19 cellular contexts compared by ENCODE assay signal in genomic region chr11:70435765-70436500, GRCh38. TPM values are rescaled to one million over a fixed set of nuclear protein-coding genes. Genes with fewer than 3 reads are reported as not detected.
DNase-seq lines count a peak whose midpoint lies in the region; ATAC-seq, FAIRE-seq and TF ChIP-seq lines count a peak whose summit lies in the region.
"Had no signal": no experiment of that assay in that cellular context is flagged by ENCODE, and none has a peak within 500 bp of the region (broad histone marks: within the 10 kb centered on the region; RNA-seq: fewer than 3 reads in every experiment).

No MANE protein-coding gene starts in this region.

- no peak overlapping the region; a peak in 1 of 5 replicates for H3K4me3 Mint-ChIP-seq in H9
- H3K4me3 Mint-ChIP-seq: CD8-positive, alpha-beta T cell had no signal

- H3K14ac ChIP-seq in H9 (ENCODE audit: insufficient read depth, low read length) = no peak overlapping the region
- no peak overlapping the region for H3K14ac ChIP-seq in neuronal stem cell (ENCODE audit: low read length)

- H3K27me3 ChIP-seq in BLaER1 treated with 17β-estradiol and CSF1 and Interleukin-3, amounts not matched to agents 10 nM and 100 nM = peaks cover 18 to 84% (median 37%) of the 10 kb centered on the region in 11 experiments; a peak in 18 of 22 replicates
- H3K27me3 ChIP-seq in H9 (ENCODE audit: insufficient read depth, low read length) = no peaks in the 10 kb centered on the region
- H3K27me3 ChIP-seq in K562 (ENCODE audit: control insufficient read depth in 2 of 2, insufficient read depth in 2 of 2, low read length in 2 of 2) = no peaks in the 10 kb centered on the region
- no peaks in the 10 kb centered on the region for H3K27me3 ChIP-seq in neuronal stem cell (ENCODE audit: control insufficient read depth in 3 of 3, insufficient read depth in 3 of 3, low read depth in 1 of 3, low read length in 3 of 3)
- peaks cover 96% of the 10 kb centered on the region for H3K27me3 ChIP-seq in MM.1S (replicated peaks; ENCODE audit: insufficient read depth, low read length)

- H4K8ac ChIP-seq in H9 (replicated peaks; ENCODE audit: insufficient read length, low read depth, low read length) = no peak overlapping the region
- H4K8ac ChIP-seq in neuronal stem cell (ENCODE audit: low read depth, low read length) = peak overlapping the region; percentile 43

- no peak overlapping the region for H3K27ac ChIP-seq in BLaER1 treated with 17β-estradiol and CSF1 and Interleukin-3, amounts not matched to agents 10 nM and 100 nM
- no peak overlapping the region for H3K27ac ChIP-seq in H9 (ENCODE audit: insufficient read length, low read depth, low read length)
- H3K27ac ChIP-seq in K562 (ENCODE audit: extremely low read depth, low read depth, low read length) = no peak overlapping the region
- H3K27ac ChIP-seq in neuronal stem cell (replicated peaks; ENCODE audit: low read length) = no peak overlapping the region
- no peak overlapping the region for H3K27ac ChIP-seq in coronary artery
- no peak overlapping the region for H3K27ac ChIP-seq in MM.1S (ENCODE audit: low read length)
- H3K27ac ChIP-seq: HL-60 had no signal

- BruUV-seq in K562 (replicated peaks; lab: Mats Ljungman, UMichigan) = no TSS peak

- H3K79me1 ChIP-seq in H9 (ENCODE audit: insufficient read depth, low read depth, low read length, poor library complexity, severe bottlenecking) (no peaks in the 10 kb centered on the region), neuronal stem cell (ENCODE audit: low read depth, low read length) (peaks cover 4% of the 10 kb centered on the region)

- H2BK15ac ChIP-seq in H9 (ENCODE audit: low read depth, low read length) (no peak overlapping the region), neuronal stem cell (ENCODE audit: low read length) (no peak overlapping the region)

- H3K79me2 ChIP-seq in H9 (ENCODE audit: insufficient read depth, low read length) (no peaks in the 10 kb centered on the region), K562 (ENCODE audit: control insufficient read depth, insufficient read depth, low read length) (no peaks in the 10 kb centered on the region), MM.1S (ENCODE audit: low read length) (no peaks in the 10 kb centered on the region)

- no peak for TF ChIP-seq CTCF in H9 (conservative IDR thresholded peaks at IDR 0.05)
- no peak for TF ChIP-seq CTCF in K562 (IDR thresholded peaks at IDR 0.05 in 2 of 3, conservative IDR thresholded peaks at IDR 0.05 in 1 of 3; ENCODE audit: insufficient read depth in 2 of 3, low read depth in 1 of 3, low read length in 3 of 3)
- no peak for TF ChIP-seq CTCF in coronary artery (IDR thresholded peaks at IDR 0.05)
- no peak for TF ChIP-seq CTCF in MM.1S (IDR thresholded peaks at IDR 0.05; ENCODE audit: low read length)

- H3K27me3 Mint-ChIP-seq in H9 (ENCODE audit: low read depth) = no peaks in the 10 kb centered on the region; the same call in 1 of the 2 replicates

- no peak overlapping the region for H2BK120ac ChIP-seq in H9 (ENCODE audit: low read depth, low read length, poor library complexity, severe bottlenecking)
- H2BK120ac ChIP-seq in neuronal stem cell (ENCODE audit: low read depth, low read length) = no peak overlapping the region

- TF ChIP-seq POLR2A in K562 (conservative IDR thresholded peaks at IDR 0.05) = no peak

- POLR2A ChIA-PET in K562 (lab: Yijun Ruan, JAX) = interaction anchor here (1.2 kb wide), 1 partner anchor 8 kb away, joined by 5 read pairs; no protein-coding TSS in a partner anchor

- H3K9ac ChIP-seq in BLaER1 treated with 17β-estradiol and CSF1 and Interleukin-3, amounts not matched to agents 10 nM and 100 nM = no peak overlapping the region; a peak in 1 of 22 replicates
- H3K9ac ChIP-seq in H9 (ENCODE audit: extremely low read depth, insufficient read length, low read length) (no peak overlapping the region), K562 (ENCODE audit: insufficient read depth in 1 of 2, low read depth in 2 of 2, low read length in 2 of 2) (no peak overlapping the region), neuronal stem cell (ENCODE audit: low read depth, low read length, poor library complexity) (no peak overlapping the region), MM.1S (ENCODE audit: low read length) (no peak overlapping the region)

- peaks cover 9 to 14% of the 10 kb centered on the region in 2 experiments for H3K4me1 Mint-ChIP-seq in H9

- no peak overlapping the region for H2BK20ac ChIP-seq in H9 (ENCODE audit: low read depth, low read length, poor library complexity, severe bottlenecking)

- peaks cover 42 to 90% (median 83%) of the 10 kb centered on the region in 3 experiments; a peak in 6 of 7 replicates for H3K36me3 Mint-ChIP-seq in H9 (ENCODE audit: insufficient read depth in 1 of 3, low read depth in 3 of 3)
- H3K36me3 Mint-ChIP-seq: CD14-positive monocyte; CD8-positive, alpha-beta T cell had no signal

- H3K56ac ChIP-seq in H9 (ENCODE audit: insufficient read length, low read depth, low read length) = no peak overlapping the region

- no peaks in the 10 kb centered on the region for H3K9me3 ChIP-seq in BLaER1 treated with 17β-estradiol and CSF1 and Interleukin-3, amounts not matched to agents 10 nM and 100 nM (replicated peaks in 1 of 11)
- H3K9me3 ChIP-seq in H9 (ENCODE audit: control insufficient read depth, low read depth, low read length) (no peaks in the 10 kb centered on the region), K562 (replicated peaks; ENCODE audit: control insufficient read depth, insufficient read depth, low read depth, low read length) (no peaks in the 10 kb centered on the region), neuronal stem cell (replicated peaks in 1 of 2; ENCODE audit: control insufficient read depth in 2 of 2, insufficient read depth in 1 of 2, low read depth in 1 of 2, low read length in 2 of 2) (no peaks in the 10 kb centered on the region), MM.1S (replicated peaks; ENCODE audit: insufficient read depth, low read length) (no peaks in the 10 kb centered on the region)

- H4K91ac ChIP-seq in H9 (ENCODE audit: insufficient read length, low read depth, low read length) = no peak overlapping the region
- H4K91ac ChIP-seq in neuronal stem cell (ENCODE audit: low read depth, low read length, poor library complexity) = no peak overlapping the region

- peak overlapping the region in 8 of 11 experiments; percentile 71 to 87 (median 80); a peak in 15 of 22 replicates for H3K4me2 ChIP-seq in BLaER1 treated with 17β-estradiol and CSF1 and Interleukin-3, amounts not matched to agents 10 nM and 100 nM
- H3K4me2 ChIP-seq in H9 (ENCODE audit: insufficient read depth, insufficient read length, low read length) (no peak overlapping the region), K562 (ENCODE audit: insufficient read depth, low read length) (no peak overlapping the region), neuronal stem cell (ENCODE audit: insufficient read depth, low read length, poor library complexity, severe bottlenecking) (no peak overlapping the region), MM.1S (ENCODE audit: low read depth, low read length) (no peak overlapping the region)

- H3K36me3 ChIP-seq in BLaER1 treated with 17β-estradiol and CSF1 and Interleukin-3, amounts not matched to agents 10 nM and 100 nM = no peaks in the 10 kb centered on the region
- H3K36me3 ChIP-seq in K562 (ENCODE audit: control insufficient read depth, insufficient read depth, low read length) = peaks cover 70% of the 10 kb centered on the region; the same call in 2 of the 3 replicates
- peaks cover 60 to 78% of the 10 kb centered on the region in 2 donors for H3K36me3 ChIP-seq in neuronal stem cell (replicated peaks in 1 of 2; ENCODE audit: control insufficient read depth in 2 of 2, insufficient read depth in 2 of 2, low read length in 2 of 2)
- no peaks in the 10 kb centered on the region for H3K36me3 ChIP-seq in MM.1S (replicated peaks; ENCODE audit: insufficient read depth, low read length)

- H3K9me1 ChIP-seq in K562 (ENCODE audit: control insufficient read depth, insufficient read depth, low read length) = no peaks in the 10 kb centered on the region

- CTCF ChIA-PET in K562 (lab: Yijun Ruan, JAX; ENCODE audit: low intra/inter-chr PET ratio) = interaction anchor here (0.6 kb wide), 1 partner anchor 1107 kb away, joined by 4 read pairs; no protein-coding TSS in a partner anchor

- DNase-seq in H9 (no peak), K562 (ENCODE audit: extremely low read depth in 1 of 4, low spot score in 3 of 4) (no peak), neuronal stem cell (ENCODE audit: low spot score) (no peak), inferior parietal cortex (ENCODE audit: extremely low spot score) (no peak), coronary artery (ENCODE audit: low spot score) (no peak), DMS 273 (lab: John Stamatoyannopoulos, UW; ENCODE audit: unreplicated experiment) (no peak), MM.1S (no peak)
- DNase-seq: CD8-positive, alpha-beta T cell; COR-L47; DND-41; GF-D8 had no signal

- ATAC-seq in K562 = no peak
- ATAC-seq: CD8-positive, alpha-beta T cell; HCT116 had no signal

- no peaks in the 10 kb centered on the region for H3F3A ChIP-seq in MM.1S (ENCODE audit: insufficient read depth, low read length)

- H2AK5ac ChIP-seq in H9 (ENCODE audit: insufficient read length, low read length) (no peak overlapping the region), neuronal stem cell (ENCODE audit: low read depth, low read length) (no peak overlapping the region)

- peaks cover 64 to 94% (median 84%) of the 10 kb centered on the region in 10 experiments for H3K4me1 ChIP-seq in BLaER1 treated with 17β-estradiol and CSF1 and Interleukin-3, amounts not matched to agents 10 nM and 100 nM
- no peaks in the 10 kb centered on the region for H3K4me1 ChIP-seq in H9 (ENCODE audit: insufficient read depth, low read length)
- peaks cover 0 to 4% of the 10 kb centered on the region in 2 experiments; a peak in 1 of 5 replicates for H3K4me1 ChIP-seq in K562 (replicated peaks in 1 of 2; ENCODE audit: control insufficient read depth in 2 of 2, insufficient read depth in 2 of 2, low read length in 2 of 2)
- no peaks in the 10 kb centered on the region for H3K4me1 ChIP-seq in neuronal stem cell (ENCODE audit: control insufficient read depth in 2 of 2, insufficient read depth in 1 of 2, low read depth in 1 of 2, low read length in 2 of 2)
- H3K4me1 ChIP-seq in MM.1S (ENCODE audit: low read length) = no peaks in the 10 kb centered on the region

- H3K9me3 Mint-ChIP-seq in H9 = no peaks in the 10 kb centered on the region
- H3K9me3 Mint-ChIP-seq: CD8-positive, alpha-beta T cell had no signal

- H3K4ac ChIP-seq in H9 (ENCODE audit: low read depth, low read length) (no peak overlapping the region), neuronal stem cell (ENCODE audit: low read length) (no peak overlapping the region)

- WGBS in H9 (ENCODE audit: extremely low coverage, insufficient read length, low lambda C conversion rate) = no CpG with 5 or more reads among the region's 24 CpGs
- 94% methylated on average over 24 of the region's 24 CpGs for WGBS in K562 (ENCODE audit: insufficient coverage, low coverage, missing lambda C conversion rate)
- no CpG with 5 or more reads among the region's 24 CpGs for WGBS in neuronal stem cell (ENCODE audit: extremely low coverage in 2 of 2, insufficient read length in 2 of 2, insufficient replicate concordance in 1 of 2), 2 donors

- TF ChIP-seq RAD21 in K562 (CRISPR knock-in tag; conservative IDR thresholded peaks at IDR 0.05 in 1 of 2, IDR thresholded peaks at IDR 0.05 in 1 of 2) = no peak

- no peak overlapping the region for H2BK5ac ChIP-seq in H9 (ENCODE audit: insufficient read length, low read length)
- H2BK5ac ChIP-seq in neuronal stem cell (ENCODE audit: low read length) = peak overlapping the region; percentile 53

- no peak overlapping the region for H2AFZ ChIP-seq in H9 (ENCODE audit: low read length)
- H2AFZ ChIP-seq in K562 (ENCODE audit: low read depth, low read length) = no peak overlapping the region
- H2AFZ ChIP-seq in neuronal stem cell (ENCODE audit: low read length) = no peak overlapping the region
- H2AFZ ChIP-seq in MM.1S (ENCODE audit: low read length) = no peak overlapping the region

- no peak for TF ChIP-seq EP300 in K562 (IDR thresholded peaks at IDR 0.05; ENCODE audit: low read length)

- H4K20me1 ChIP-seq in BLaER1 treated with 17β-estradiol and CSF1 and Interleukin-3, amounts not matched to agents 10 nM and 100 nM = peaks cover 0 to 72% (median 8%) of the 10 kb centered on the region in 11 experiments; a peak in 13 of 22 replicates
- H4K20me1 ChIP-seq in H9 (ENCODE audit: control insufficient read depth, insufficient read depth, insufficient read length) (no peaks in the 10 kb centered on the region), K562 (replicated peaks; ENCODE audit: control insufficient read depth, insufficient read depth, low read length) (no peaks in the 10 kb centered on the region), MM.1S (ENCODE audit: insufficient read depth, low read length) (no peaks in the 10 kb centered on the region)

- H3K23me2 ChIP-seq in H9 (ENCODE audit: insufficient read length, low read depth, low read length, poor library complexity, severe bottlenecking) = no peaks in the 10 kb centered on the region

- H2BK12ac ChIP-seq in H9 (ENCODE audit: insufficient read length, low read depth, low read length) (no peak overlapping the region), neuronal stem cell (ENCODE audit: low read length) (no peak overlapping the region)

- in situ Hi-C loops in K562 (cut with MboI) = no loop called here

- intact Hi-C loops in K562 (cut with micrococcal nuclease) = no loop called here

- H3K18ac ChIP-seq in H9 (ENCODE audit: insufficient read length, low read depth, low read length) = no peak overlapping the region
- peak overlapping the region; percentile 57 for H3K18ac ChIP-seq in neuronal stem cell (ENCODE audit: low read length)

- no peaks in the 10 kb centered on the region for H3K9me2 ChIP-seq in MM.1S (replicated peaks; ENCODE audit: insufficient read depth, low read length)

- H4K5ac ChIP-seq in H9 (ENCODE audit: insufficient read length, low read depth, low read length) = no peak overlapping the region

- H3K23ac ChIP-seq in H9 (ENCODE audit: insufficient read length, low read depth, low read length) (no peak overlapping the region), neuronal stem cell (ENCODE audit: low read depth, low read length, poor library complexity) (peak overlapping the region; percentile 31)

- H3K4me3 ChIP-seq in BLaER1 treated with 17β-estradiol and CSF1 and Interleukin-3, amounts not matched to agents 10 nM and 100 nM = no peak overlapping the region
- H3K4me3 ChIP-seq in K562 = no peak overlapping the region
- peak overlapping the region in 1 of 2 donors; percentile 51 for H3K4me3 ChIP-seq in neuronal stem cell (ENCODE audit: low read length in 2 of 2)
- no peak overlapping the region for H3K4me3 ChIP-seq in coronary artery
- H3K4me3 ChIP-seq in MM.1S (ENCODE audit: low read length) = no peak overlapping the region

- FAIRE-seq in K562 (lab: Jason Lieb, UNC) = no peak
- FAIRE-seq: A204.1, D721Med, H1 had no signal

- peak overlapping the region in 2 of 3 experiments; percentile 16 to 35; a peak in 2 of 7 replicates for H3K27ac Mint-ChIP-seq in H9
- H3K27ac Mint-ChIP-seq: B cell; CD14-positive monocyte; CD8-positive, alpha-beta T cell had no signal

- H3T11ph ChIP-seq in H9 (ENCODE audit: low read length) = no peak overlapping the region

RNA-seq across cellular contexts. Expression of gene CTTN, which starts 37.6 kb away (rescaled TPM):
- total RNA-seq in H9 (2021) (224 and 226 TPM in 2 replicates), K562 (2014; rRNA removed) (114 and 127 TPM in 2 replicates), K562 (2014; rRNA removed; fragmentation: Illumina TruSeq; extraction: Trizol) (92.4 and 92.6 TPM in 2 replicates), K562 (2015; rRNA removed; fragmentation: Illumina TruSeq; extraction: Trizol) (104 and 110 TPM in 2 replicates), K562 (2021) (146 and 158 TPM in 2 replicates)
- total RNA-seq in K562 (2011; cell fraction: chromatin; rRNA removed; ENCODE audit: low replicate concordance) = 847 and 1,186 TPM in 2 replicates
- 519 and 540 TPM in 2 replicates for total RNA-seq in K562 (2011; cell fraction: nucleolus; rRNA removed)
- 720 and 885 TPM in 2 replicates for total RNA-seq in K562 (2011; cell fraction: nucleoplasm; rRNA removed)
- polyA plus RNA-seq in K562 (2011; rRNA removed) (90.1 and 102 TPM in 2 replicates), K562 (2014; fragmentation: Illumina TruSeq; extraction: Trizol) (99.7 and 102 TPM in 2 replicates), K562 (2014; fragmentation: Nextera tagmentation; extraction: Ambion mirVana) (10 to 100 TPM in 1 of 2 experiments, 1 to 10 TPM in 1; 9.9 to 23.1 TPM), K562 (2014; rRNA removed) (149 and 157 TPM in 2 replicates)
- polyA plus RNA-seq in K562 (2011; cell fraction: cytosol; rRNA removed) = 58.6 and 59.0 TPM in 2 replicates
- 564 and 672 TPM in 2 replicates for polyA plus RNA-seq in K562 (2011; cell fraction: nucleus; rRNA removed)
- polyA plus RNA-seq in K562 (2012) = 106 and 146 TPM in 2 replicates
- 134 and 158 TPM in 2 replicates for polyA minus RNA-seq in K562 (2011; rRNA and poly(A)+ RNA removed)
- 44.2 and 52.6 TPM in 2 replicates for polyA minus RNA-seq in K562 (2011; cell fraction: cytosol; rRNA and poly(A)+ RNA removed)
- 171 and 217 TPM in 2 replicates for polyA minus RNA-seq in K562 (2011; cell fraction: nucleus; rRNA and poly(A)+ RNA removed)
- 79.2 TPM for polyA plus RNA-seq in neuronal stem cell (2013, experiment 1 of 2)
- 79.5 TPM for polyA plus RNA-seq in neuronal stem cell (2013, experiment 2 of 2)
- total RNA-seq: B cell had no signal

Comparison
In these comparisons a context has a peak if more than half of its experiments do, and no peak if none do; other contexts are left out.
1. H3K4me2 ChIP-seq: peak in BLaER1 treated with 17β-estradiol and CSF1 and Interleukin-3, amounts not matched to agents 10 nM and 100 nM (8 of 11); none in H9 (single experiment), K562 (single experiment), neuronal stem cell (single experiment) and MM.1S (single experiment).